ENCODE assay signal across 8 cellular contexts in genomic region chr12:76144253-76144564, GRCh38. TPM values are rescaled to one million over a fixed set of nuclear protein-coding genes. Genes with fewer than 3 reads are reported as not detected.
DNase-seq lines count a peak whose midpoint lies in the region; ATAC-seq and TF ChIP-seq lines count a peak whose summit lies in the region.

No MANE protein-coding gene starts in this region.

- ATAC-seq in Right ventricle myocardium inferior (no peak), SK-N-SH treated with all-trans-retinoic acid at 6 μM for 48 hours (peak; percentile 68), HG03342 (IDR thresholded peaks at IDR 0.05; ENCODE audit: unreplicated experiment) (no peak)

- DNase-seq in cardiac muscle cell (ENCODE audit: low read depth in 1 of 2, low spot score in 1 of 2) (peak; percentile 76 to 79), Right ventricle myocardium inferior (ENCODE audit: missing footprints) (no peak), fibroblast of peridontal ligament (ENCODE audit: extremely low read depth) (peak; percentile 31), transverse colon (peak; percentile 11), NCI-H2029 (lab: John Stamatoyannopoulos, UW) (no peak), amniotic stem cell (lab: John Stamatoyannopoulos, UW) (no peak)

- H3K27ac ChIP-seq in cardiac muscle cell (peak overlapping the region; percentile 73), transverse colon (no peak overlapping the region)

- intact Hi-C loops in Right ventricle myocardium inferior (cut with DNase I) (no loop called here), transverse colon (cut with DNase I; ENCODE audit: low total_unique reads) (no loop called here)

- in situ Hi-C loops in transverse colon (cut with MboI; ENCODE audit: low pct_ligation_motif_present in 1 of 4, low pct_unique_long_range_greater_than_20kb in 1 of 4, low sequenced_read_pairs in 3 of 4) = no loop called here

- no peak for TF ChIP-seq POLR2A in transverse colon (IDR thresholded peaks at IDR 0.05)

- TF ChIP-seq CTCF in cardiac muscle cell (IDR thresholded peaks at IDR 0.05; ENCODE audit: low read depth, low read length) (no peak), transverse colon (IDR thresholded peaks at IDR 0.05) (no peak)

- H3K27me3 ChIP-seq in cardiac muscle cell (no peaks in the 10 kb centered on the region), transverse colon (no peaks in the 10 kb centered on the region)

- H3K4me1 ChIP-seq in cardiac muscle cell (ENCODE audit: low read depth) (peaks cover 17% of the 10 kb centered on the region), transverse colon (no peaks in the 10 kb centered on the region)

- H3K4me3 ChIP-seq in cardiac muscle cell (no peak overlapping the region), transverse colon (no peak overlapping the region)

- no peaks in the 10 kb centered on the region for H3K36me3 ChIP-seq in cardiac muscle cell
- no peaks in the 10 kb centered on the region for H3K36me3 ChIP-seq in transverse colon

- no peak for TF ChIP-seq EP300 in transverse colon (IDR thresholded peaks at IDR 0.05; ENCODE audit: low read depth)

- H3K9me3 ChIP-seq in cardiac muscle cell (ENCODE audit: low read depth) (no peaks in the 10 kb centered on the region), transverse colon (no peaks in the 10 kb centered on the region)

TF ChIP-seq in SK-N-SH treated with all-trans-retinoic acid at 6 μM for 48 hours, 23 proteins besides CTCF, POLR2A, EP300 and RAD21:
- TF ChIP-seq ZC3H10 (CRISPR knock-in tag; IDR thresholded peaks at IDR 0.05) = no peak
- no peak for TF ChIP-seq ISL1 (CRISPR knock-in tag; IDR thresholded peaks at IDR 0.05)
- TF ChIP-seq PATZ1 (CRISPR knock-in tag; IDR thresholded peaks at IDR 0.05; ENCODE audit: borderline replicate concordance) = no peak
- no peak for TF ChIP-seq ZFP30 (CRISPR knock-in tag; IDR thresholded peaks at IDR 0.05)
- no peak for TF ChIP-seq ZNF70 (CRISPR knock-in tag; IDR thresholded peaks at IDR 0.05)
- TF ChIP-seq TSHZ2 (CRISPR knock-in tag; IDR thresholded peaks at IDR 0.05) = no peak
- TF ChIP-seq ZNF565 (CRISPR knock-in tag; conservative IDR thresholded peaks at IDR 0.05; ENCODE audit: low read depth) = no peak
- no peak for TF ChIP-seq RARB (CRISPR knock-in tag; IDR thresholded peaks at IDR 0.05)

RNA-seq across cellular contexts. Expression of gene NAP1L1, which starts 59.7 kb away (rescaled TPM):
- total RNA-seq in cardiac muscle cell (359 and 671 TPM in 2 replicates), Right ventricle myocardium inferior (267 TPM), transverse colon (100 to 1,000 TPM in 3 of 4 donors, 10 to 100 TPM in 1; 78.9 to 191 (median 150) TPM)
- polyA plus RNA-seq in cardiac muscle cell = 214 and 271 TPM in 2 replicates

Comparison
In these comparisons a context has a peak if more than half of its experiments do, and no peak if none do; other contexts are left out.
1. DNase-seq: peak in cardiac muscle cell (2 of 2), fibroblast of peridontal ligament (single experiment) and transverse colon (single experiment); none in Right ventricle myocardium inferior (single experiment), NCI-H2029 (single experiment) and amniotic stem cell (single experiment).